ENCODE assay signal across 9 cellular contexts in the genomic region with DNA sequence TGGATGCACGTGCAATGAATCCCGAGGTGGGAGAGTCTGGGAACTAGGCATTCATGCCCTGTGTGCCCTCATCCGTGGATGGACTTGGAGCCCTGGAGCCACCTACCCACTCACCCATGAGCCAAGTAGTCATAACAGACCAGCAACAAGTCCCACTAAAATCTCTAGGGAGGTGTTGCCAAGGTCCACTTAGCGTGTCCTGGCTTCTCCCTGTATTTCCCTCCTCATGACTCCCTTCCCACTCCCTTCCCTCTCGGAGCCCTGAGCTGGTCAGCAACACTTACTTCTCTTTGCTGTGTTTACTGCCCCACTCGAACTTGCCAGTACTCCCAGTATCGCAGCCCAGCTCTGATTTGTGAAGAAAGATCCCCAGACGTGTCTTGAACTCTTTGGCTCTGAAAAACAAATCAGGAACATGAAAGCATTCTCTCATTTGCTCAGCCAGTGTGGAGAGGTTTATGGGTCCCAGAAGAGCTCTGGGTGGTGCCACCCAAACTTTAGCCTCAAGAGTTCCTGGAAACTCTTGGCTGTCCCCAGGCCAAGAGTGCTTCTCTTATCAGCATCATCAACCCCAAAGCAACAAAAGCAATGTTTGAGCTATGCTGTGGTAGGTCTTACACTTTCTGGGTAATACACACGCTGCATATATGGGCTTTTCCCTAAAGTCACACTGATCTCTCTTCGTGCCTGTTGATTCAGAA. TPM values are rescaled to one million over a fixed set of nuclear protein-coding genes. Genes with fewer than 3 reads are reported as not detected.
DNase-seq lines count a peak whose midpoint lies in the region; ATAC-seq and TF ChIP-seq lines count a peak whose summit lies in the region.
"Had no signal": no experiment of that assay in that cellular context is flagged by ENCODE, and none has a peak within 500 bp of the region (broad histone marks: within the 10 kb centered on the region; RNA-seq: fewer than 3 reads in every experiment).

No MANE protein-coding gene starts in this region.

- H3K4me3 ChIP-seq in MG63: 0 out of 2 replicates have a peak overlapping the region, but pooled peaks have one; percentile 37

- H3K4me1 Mint-ChIP-seq in progenitor cell of endocrine pancreas (ENCODE audit: low read depth): peaks cover 12% of the 10 kb centered on the region

- H3K27ac Mint-ChIP-seq in progenitor cell of endocrine pancreas: no peak overlapping the region

- H3K27me3 Mint-ChIP-seq in progenitor cell of endocrine pancreas: peaks cover 31% of the 10 kb centered on the region

- DNase-seq in EH (ENCODE audit: low read depth) (peak; percentile 30), MG63 (no peak), progenitor cell of endocrine pancreas (ENCODE audit: low spot score, unreplicated experiment) (no peak), NCI-H2196 (lab: John Stamatoyannopoulos, UW; ENCODE audit: unreplicated experiment) (no peak), left colon (no peak), ACHN (no peak)
- peak; percentile 44 for DNase-seq in central memory CD4-positive, alpha-beta T cell
- DNase-seq: NCI-H1694 treated with DMSO at 0.1 percent for 48 hours had no signal

- no peaks in the 10 kb centered on the region for H3K36me3 Mint-ChIP-seq in progenitor cell of endocrine pancreas (ENCODE audit: insufficient read depth)

- H3K4me3 Mint-ChIP-seq in progenitor cell of endocrine pancreas (ENCODE audit: low read depth): peak overlapping the region; percentile 61

- in situ Hi-C loops in ACHN (cut with HindIII; ENCODE audit: low pct_ligation_motif_present, low pct_unique_long_range_greater_than_20kb, low sequenced_read_pairs): no loop called here

- no peak for TF ChIP-seq CTCF in progenitor cell of endocrine pancreas (IDR thresholded peaks at IDR 0.05; ENCODE audit: unreplicated experiment)

- no peaks in the 10 kb centered on the region for H3K9me3 ChIP-seq in MG63

- H3K27me3 ChIP-seq in MG63: no peaks in the 10 kb centered on the region

- intact Hi-C loops in left colon (cut with DNase I, micrococcal nuclease): loop anchor here in 1 of 2 donors (5.0 kb wide), 1 partner anchor 179 kb away; no protein-coding TSS in a partner anchor

- no peak for ATAC-seq in HG02981 (IDR thresholded peaks at IDR 0.05; ENCODE audit: unreplicated experiment)
- ATAC-seq in left colon: no peak

- H3K9me3 Mint-ChIP-seq in progenitor cell of endocrine pancreas (ENCODE audit: low read depth): no peaks in the 10 kb centered on the region

- no peaks in the 10 kb centered on the region for H3K36me3 ChIP-seq in MG63

RNA-seq across cellular contexts. Expression of a gene that starts 1.1 kb away (rescaled TPM):
- 0.40 TPM in 1 of 2 replicates, not detected in the other for total RNA-seq in MG63 (2014; rRNA removed; shearing (Covaris generic); ENCODE audit: low replicate concordance)
- total RNA-seq in progenitor cell of endocrine pancreas (0.98 and 1.5 TPM in 2 replicates), left colon (1 to 10 TPM in 1 of 2 donors, under 1 TPM in 1; 0.64 to 1.1 TPM)

RNA-seq across cellular contexts. Expression of a gene that starts 14.0 kb away (rescaled TPM):
- total RNA-seq in MG63 (2014; rRNA removed; shearing (Covaris generic); ENCODE audit: low replicate concordance): 4.0 TPM in 2 replicates
- total RNA-seq in progenitor cell of endocrine pancreas (4.2 and 4.4 TPM in 2 replicates), left colon (10 to 100 TPM; 13.2 to 22.3 TPM)

Comparison
In these comparisons a context has a peak if more than half of its experiments do, and no peak if none do; other contexts are left out.
1. DNase-seq: peak in EH (single experiment) and central memory CD4-positive, alpha-beta T cell (single experiment); none in MG63 (single experiment), progenitor cell of endocrine pancreas (single experiment), NCI-H2196 (single experiment), left colon (0 of 2) and ACHN (single experiment).